In genomic region chr6:41475737-41476357, GRCh38 we compare ENCODE assay signal across 1 cellular context.
TF ChIP-seq lines count a peak whose summit lies in the region.

No MANE protein-coding gene starts in this region.

TF ChIP-seq in HepG2, 621 proteins besides CTCF, POLR2A, EP300 and RAD21 (continued from another document):
- TF ChIP-seq DMTF1 (CRISPR knock-in tag; IDR thresholded peaks at IDR 0.05) (no peak), ZNF12 (CRISPR knock-in tag; IDR thresholded peaks at IDR 0.05) (0 out of 2 replicates have a peak, but pooled peaks have one; percentile 65), POLR2AphosphoS2 (IDR thresholded peaks at IDR 0.05; ENCODE audit: low read depth, low read length) (no peak), BHLHE40 (IDR thresholded peaks at IDR 0.05; ENCODE audit: low read length) (no peak), SIX1 (CRISPR knock-in tag; IDR thresholded peaks at IDR 0.05; ENCODE audit: borderline replicate concordance) (no peak), ZKSCAN8 (CRISPR knock-in tag; IDR thresholded peaks at IDR 0.05; ENCODE audit: borderline replicate concordance) (no peak), RXRB (CRISPR knock-in tag; IDR thresholded peaks at IDR 0.05; ENCODE audit: borderline replicate concordance) (no peak), GATAD2A (CRISPR knock-in tag; IDR thresholded peaks at IDR 0.05) (peak; percentile 40; the same call in 1 of the 2 replicates)
TF ChIP-seq in HepG2: peak in this region for 7.
